12 cellular contexts compared by ENCODE assay signal in the genomic region with DNA sequence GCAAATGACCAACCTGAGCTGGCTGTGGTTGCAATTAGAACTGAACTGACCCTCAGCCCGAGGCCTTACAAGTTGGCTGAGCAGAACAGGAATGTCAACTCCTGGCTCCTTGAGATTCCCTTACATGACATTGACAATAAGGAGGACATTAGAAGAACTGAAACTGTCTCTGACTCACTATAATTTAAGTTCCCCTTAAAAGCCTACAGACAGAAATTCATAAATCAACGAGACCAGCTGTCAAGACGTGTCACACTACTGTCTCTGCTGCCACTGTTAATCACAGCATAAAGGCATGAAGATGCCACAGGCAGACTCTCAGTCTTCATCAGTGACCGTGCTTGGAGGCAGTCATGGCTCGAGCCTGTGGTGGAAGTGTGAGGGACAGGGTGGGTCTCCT.
DNase-seq lines count a peak whose midpoint lies in the region; ATAC-seq and TF ChIP-seq lines count a peak whose summit lies in the region.
"Had no signal": no experiment of that assay in that cellular context is flagged by ENCODE, and none has a peak within 500 bp of the region (broad histone marks: within the 10 kb centered on the region; RNA-seq: fewer than 3 reads in every experiment).

No MANE protein-coding gene starts in this region.

- POLR2A ChIA-PET in activated B cell treated with CpG ODN at 0.5 μM for 24 hours (lab: Charles Lee): interaction anchor here (0.6 to 1.0 kb wide), 3 partner anchors 64 to 423 kb away, joined by 3 to 8 read pairs (median 4); no protein-coding TSS in a partner anchor

- TF ChIP-seq CTCF in activated B cell treated with CpG ODN at 0.5 μM for 24 hours (IDR thresholded peaks at IDR 0.05): no peak

- H3K27me3 Mint-ChIP-seq in activated naive CD8-positive, alpha-beta T cell treated with anti-CD3 and anti-CD28 coated beads, Interleukin-2, amount 50 U/mL, for 24 hours: no peaks in the 10 kb centered on the region
- no peaks in the 10 kb centered on the region for H3K27me3 Mint-ChIP-seq in activated naive CD8-positive, alpha-beta T cell treated with anti-CD3 and anti-CD28 coated beads for 36 hours
- no peaks in the 10 kb centered on the region for H3K27me3 Mint-ChIP-seq in activated B cell treated with CpG ODN at 0.5 μM for 24 hours
- H3K27me3 Mint-ChIP-seq: activated naive CD8-positive, alpha-beta T cell had no signal

- no peak for DNase-seq in activated naive CD8-positive, alpha-beta T cell treated with anti-CD3 and anti-CD28 coated beads, Interleukin-2, amount 50 U/mL, for 24 hours
- DNase-seq in activated naive CD8-positive, alpha-beta T cell treated with anti-CD3 and anti-CD28 coated beads for 36 hours: no peak
- DNase-seq in activated B cell treated with CpG ODN at 0.5 μM for 24 hours (no peak), EL (no peak), DMS79 treated with DMSO at 0.1 percent for 48 hours (lab: John Stamatoyannopoulos, UW) (no peak), NCI-H510A (lab: John Stamatoyannopoulos, UW) (no peak)
- DNase-seq in stimulated activated effector memory CD8-positive, alpha-beta T cell treated with anti-CD3 and anti-CD28 coated beads, Interleukin-12 subunit alpha, Interleukin-12 subunit beta, amount 100 ng/mL, for 72 hours (ENCODE audit: low spot score in 2 of 2): no peak
- DNase-seq: activated CD4-positive, CD25-positive, alpha-beta regulatory T cell; HCEC 1CT; retina had no signal

- no peaks in the 10 kb centered on the region for H3K36me3 Mint-ChIP-seq in activated naive CD8-positive, alpha-beta T cell treated with anti-CD3 and anti-CD28 coated beads, Interleukin-2, amount 50 U/mL, for 24 hours (ENCODE audit: low read depth)
- H3K36me3 Mint-ChIP-seq in activated naive CD8-positive, alpha-beta T cell treated with anti-CD3 and anti-CD28 coated beads for 36 hours: no peaks in the 10 kb centered on the region
- no peaks in the 10 kb centered on the region for H3K36me3 Mint-ChIP-seq in activated B cell treated with CpG ODN at 0.5 μM for 24 hours (ENCODE audit: low read depth)
- H3K36me3 Mint-ChIP-seq in stimulated activated effector memory CD8-positive, alpha-beta T cell treated with anti-CD3 and anti-CD28 coated beads, Interleukin-12 subunit alpha, Interleukin-12 subunit beta, amount 100 ng/mL, for 72 hours: no peaks in the 10 kb centered on the region
- H3K36me3 Mint-ChIP-seq: activated naive CD8-positive, alpha-beta T cell had no signal

- no peak overlapping the region for H3K27ac Mint-ChIP-seq in activated naive CD8-positive, alpha-beta T cell treated with anti-CD3 and anti-CD28 coated beads, Interleukin-2, amount 50 U/mL, for 24 hours
- no peak overlapping the region for H3K27ac Mint-ChIP-seq in activated naive CD8-positive, alpha-beta T cell treated with anti-CD3 and anti-CD28 coated beads for 36 hours
- peak overlapping the region; percentile 13 for H3K27ac Mint-ChIP-seq in activated B cell treated with CpG ODN at 0.5 μM for 24 hours
- no peak overlapping the region for H3K27ac Mint-ChIP-seq in stimulated activated effector memory CD8-positive, alpha-beta T cell treated with anti-CD3 and anti-CD28 coated beads, Interleukin-12 subunit alpha, Interleukin-12 subunit beta, amount 100 ng/mL, for 72 hours
- H3K27ac Mint-ChIP-seq: activated naive CD8-positive, alpha-beta T cell had no signal

- intact Hi-C loops in activated B cell treated with CpG ODN at 0.5 μM for 24 hours (cut with micrococcal nuclease): loop anchor here (2.0 to 5.0 kb wide), 2 partner anchors 64 to 97 kb away; no protein-coding TSS in a partner anchor

- peak; percentile 73 for ATAC-seq in activated naive CD8-positive, alpha-beta T cell treated with anti-CD3 and anti-CD28 coated beads, Interleukin-2, amount 50 U/mL, for 24 hours
- ATAC-seq in HG03432 (IDR thresholded peaks at IDR 0.05; ENCODE audit: unreplicated experiment): peak; percentile 92
- ATAC-seq in activated B cell treated with CpG ODN at 0.5 μM for 24 hours (ENCODE audit: low read depth): peak; percentile 97
- peak; percentile 39 for ATAC-seq in stimulated activated effector memory CD8-positive, alpha-beta T cell treated with anti-CD3 and anti-CD28 coated beads, Interleukin-12 subunit alpha, Interleukin-12 subunit beta, amount 100 ng/mL, for 72 hours

- CTCF ChIA-PET in activated B cell treated with CpG ODN at 0.5 μM for 24 hours (lab: Charles Lee): interaction anchor here (1.2 kb wide), 1 partner anchor 221 kb away, joined by 4 read pairs; no protein-coding TSS in a partner anchor

- peaks cover 4% of the 10 kb centered on the region for H3K4me1 Mint-ChIP-seq in activated naive CD8-positive, alpha-beta T cell treated with anti-CD3 and anti-CD28 coated beads, Interleukin-2, amount 50 U/mL, for 24 hours
- no peaks in the 10 kb centered on the region for H3K4me1 Mint-ChIP-seq in activated naive CD8-positive, alpha-beta T cell treated with anti-CD3 and anti-CD28 coated beads for 36 hours
- H3K4me1 Mint-ChIP-seq in activated B cell treated with CpG ODN at 0.5 μM for 24 hours: peaks cover 12% of the 10 kb centered on the region
- H3K4me1 Mint-ChIP-seq in stimulated activated effector memory CD8-positive, alpha-beta T cell treated with anti-CD3 and anti-CD28 coated beads, Interleukin-12 subunit alpha, Interleukin-12 subunit beta, amount 100 ng/mL, for 72 hours: no peaks in the 10 kb centered on the region

- no peaks in the 10 kb centered on the region for H3K9me3 Mint-ChIP-seq in activated naive CD8-positive, alpha-beta T cell treated with anti-CD3 and anti-CD28 coated beads, Interleukin-2, amount 50 U/mL, for 24 hours
- H3K9me3 Mint-ChIP-seq in activated naive CD8-positive, alpha-beta T cell treated with anti-CD3 and anti-CD28 coated beads for 36 hours: no peaks in the 10 kb centered on the region
- H3K9me3 Mint-ChIP-seq in activated B cell treated with CpG ODN at 0.5 μM for 24 hours: no peaks in the 10 kb centered on the region
- H3K9me3 Mint-ChIP-seq in stimulated activated effector memory CD8-positive, alpha-beta T cell treated with anti-CD3 and anti-CD28 coated beads, Interleukin-12 subunit alpha, Interleukin-12 subunit beta, amount 100 ng/mL, for 72 hours: no peaks in the 10 kb centered on the region

- no peak overlapping the region for H3K4me3 Mint-ChIP-seq in activated naive CD8-positive, alpha-beta T cell treated with anti-CD3 and anti-CD28 coated beads, Interleukin-2, amount 50 U/mL, for 24 hours
- no peak overlapping the region for H3K4me3 Mint-ChIP-seq in activated naive CD8-positive, alpha-beta T cell treated with anti-CD3 and anti-CD28 coated beads for 36 hours
- peak overlapping the region; percentile 16 for H3K4me3 Mint-ChIP-seq in activated B cell treated with CpG ODN at 0.5 μM for 24 hours
- no peak overlapping the region for H3K4me3 Mint-ChIP-seq in stimulated activated effector memory CD8-positive, alpha-beta T cell treated with anti-CD3 and anti-CD28 coated beads, Interleukin-12 subunit alpha, Interleukin-12 subunit beta, amount 100 ng/mL, for 72 hours
- H3K4me3 Mint-ChIP-seq: activated naive CD8-positive, alpha-beta T cell had no signal

Comparison
In these comparisons a context has a peak if more than half of its experiments do, and no peak if none do; other contexts are left out.
1. ATAC-seq: peak in every context shown above with its lines; median percentile 97 in activated B cell treated with CpG ODN at 0.5 μM for 24 hours; 92 in HG03432; 73 in activated naive CD8-positive, alpha-beta T cell treated with anti-CD3 and anti-CD28 coated beads, Interleukin-2, amount 50 U/mL, for 24 hours; 39 in stimulated activated effector memory CD8-positive, alpha-beta T cell treated with anti-CD3 and anti-CD28 coated beads, Interleukin-12 subunit alpha, Interleukin-12 subunit beta, amount 100 ng/mL, for 72 hours.